Comparison of ENCODE assay signal across 8 cellular contexts in genomic region chr1:95992013-95992412, GRCh38.
"Had no signal": no experiment of that assay in that cellular context is flagged by ENCODE, and none has a peak within 500 bp of the region (broad histone marks: within the 10 kb centered on the region; RNA-seq: fewer than 3 reads in every experiment).

No MANE protein-coding gene starts in this region.

- H3K4me1 ChIP-seq: HAP-1 had no signal

- H3K4me3 ChIP-seq: GM23338, HAP-1 had no signal

- H3K4me1 Mint-ChIP-seq: IgD-negative memory B cell had no signal

- H2AFZ ChIP-seq: GM23338 had no signal

- H3K27ac Mint-ChIP-seq: GM23338, HFFc6, IgD-negative memory B cell had no signal

- H3K9me3 ChIP-seq: HAP-1 had no signal

- H3K36me3 ChIP-seq: HAP-1 had no signal

- H3K4me3 Mint-ChIP-seq: GM23338, HFFc6, IgD-negative memory B cell had no signal

- H3K27ac ChIP-seq: HL-60 had no signal

- H3K27me3 Mint-ChIP-seq: IgD-negative memory B cell had no signal

- H3K4me2 ChIP-seq: GM23338 had no signal

- ATAC-seq: GM23338, HCT116, HepG2 had no signal

- DNase-seq: H7, HFFc6 had no signal
